9 cellular contexts compared by ENCODE assay signal in the genomic region with DNA sequence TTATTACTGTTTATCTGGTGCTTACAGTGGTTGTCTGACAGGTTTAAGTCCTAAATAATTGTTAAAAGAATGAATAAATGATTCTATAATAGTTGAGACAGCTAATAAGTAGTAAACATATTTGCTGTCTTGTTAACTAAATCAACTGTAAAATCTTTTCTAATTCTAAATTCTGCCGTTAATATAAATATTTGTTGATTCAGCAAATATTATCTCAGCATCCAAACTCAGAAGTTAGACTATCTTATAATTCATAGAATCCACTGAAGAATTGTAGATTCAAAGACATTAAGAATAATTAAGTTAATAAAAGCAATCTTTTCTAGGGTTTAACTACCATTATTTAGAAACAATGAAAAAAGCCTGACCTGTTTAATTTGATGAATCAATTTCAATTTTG.
"Had no signal": no experiment of that assay in that cellular context is flagged by ENCODE, and none has a peak within 500 bp of the region (broad histone marks: within the 10 kb centered on the region; RNA-seq: fewer than 3 reads in every experiment).

No MANE protein-coding gene starts in this region.

- H3K27ac Mint-ChIP-seq: GM23338, HFFc6, IgD-negative memory B cell had no signal

- H3K9me3 ChIP-seq: HAP-1 had no signal

- H3K4me2 ChIP-seq: GM23338 had no signal

- H3K4me1 ChIP-seq: HAP-1 had no signal

- DNase-seq: H7, HFFc6, Kasumi-1, KG1 had no signal

- H3K4me3 ChIP-seq: GM23338, HAP-1 had no signal

- H3K27ac ChIP-seq: HL-60 had no signal

- H3K4me1 Mint-ChIP-seq: GM23338, IgD-negative memory B cell had no signal

- H3K36me3 ChIP-seq: HAP-1 had no signal

- H3K9me3 Mint-ChIP-seq: GM23338, HFFc6, IgD-negative memory B cell had no signal

- ATAC-seq: HCT116 had no signal

- H3K27me3 Mint-ChIP-seq: IgD-negative memory B cell had no signal

- H2AFZ ChIP-seq: GM23338 had no signal

- H3K4me3 Mint-ChIP-seq: GM23338, HFFc6, IgD-negative memory B cell had no signal
